ENCODE assay signal across 10 cellular contexts in the genomic region with DNA sequence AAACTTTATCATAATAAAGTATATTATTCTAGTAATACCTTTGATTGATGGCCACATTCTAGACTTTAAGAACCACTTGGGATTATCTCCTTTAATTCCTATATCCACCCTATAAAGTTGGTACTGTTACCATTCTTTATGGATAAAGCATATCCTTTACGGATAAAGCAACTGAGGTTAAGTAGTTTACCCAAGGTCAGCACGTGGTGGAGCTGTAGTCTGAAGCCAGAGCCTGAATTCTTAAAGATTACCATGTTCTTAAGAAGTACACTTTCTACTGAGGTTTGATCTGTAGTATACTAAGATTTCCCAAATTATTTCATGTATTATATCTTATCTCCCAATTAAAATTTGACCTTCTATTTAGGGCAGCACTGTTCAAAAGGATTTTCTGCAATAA. TPM values are rescaled to one million over a fixed set of nuclear protein-coding genes. Genes with fewer than 3 reads are reported as not detected.
DNase-seq lines count a peak whose midpoint lies in the region; ATAC-seq, FAIRE-seq and TF ChIP-seq lines count a peak whose summit lies in the region.
"Had no signal": no experiment of that assay in that cellular context is flagged by ENCODE, and none has a peak within 500 bp of the region (broad histone marks: within the 10 kb centered on the region; RNA-seq: fewer than 3 reads in every experiment).

No MANE protein-coding gene starts in this region.

- H3K4me1 ChIP-seq in endodermal cell (ENCODE audit: control insufficient read depth, insufficient read depth, low read length): peaks cover 7% of the 10 kb centered on the region
- H3K4me1 ChIP-seq in Peyer's patch: peaks cover 0 to 14% (median 12%) of the 10 kb centered on the region in 4 donors

- TF ChIP-seq POLR2A in Peyer's patch (IDR thresholded peaks at IDR 0.05): no peak
- no peak for TF ChIP-seq POLR2A in GM12891 (IDR thresholded peaks at IDR 0.05; ENCODE audit: low read depth, low read length)

- peaks cover 52% of the 10 kb centered on the region for H3K4me1 Mint-ChIP-seq in activated naive CD4-positive, alpha-beta T cell treated with anti-CD3 and anti-CD28 coated beads, Interleukin-2, amount 50 U/mL, for 24 hours
- peaks cover 47% of the 10 kb centered on the region for H3K4me1 Mint-ChIP-seq in activated naive CD4-positive, alpha-beta T cell treated with anti-CD3 and anti-CD28 coated beads, Interleukin-2, amount 10 ng/mL, durations not matched to agents 7 days and 5 days
- H3K4me1 Mint-ChIP-seq in endodermal cell: peaks cover 11% of the 10 kb centered on the region
- peaks cover 29% of the 10 kb centered on the region for H3K4me1 Mint-ChIP-seq in stimulated activated effector memory CD8-positive, alpha-beta T cell treated with anti-CD3 and anti-CD28 coated beads, Interleukin-12 subunit alpha, Interleukin-12 subunit beta, amount 100 ng/mL, for 72 hours

- TF ChIP-seq CTCF in endodermal cell (conservative IDR thresholded peaks at IDR 0.05): peak; percentile 53
- peak in 3 of 6 experiments; percentile 5 to 54 (median 35) for TF ChIP-seq CTCF in Peyer's patch (IDR thresholded peaks at IDR 0.05)

- no peak overlapping the region for H3K9ac ChIP-seq in endodermal cell (ENCODE audit: extremely low read depth, low read length, poor library complexity, severe bottlenecking)
- H3K9ac ChIP-seq: parathyroid adenoma had no signal

- CTCF ChIA-PET in activated naive CD4-positive, alpha-beta T cell treated with anti-CD3 and anti-CD28 coated beads, Interleukin-2, amount 10 ng/mL, durations not matched to agents 7 days and 5 days (lab: Charles Lee): interaction anchor here (5.7 to 7.0 kb wide), 2 partner anchors 167 to 187 kb away, joined by 33 to 140 read pairs; partner anchors contain the start of gene HINT3

- no peaks in the 10 kb centered on the region for H3K9me3 Mint-ChIP-seq in activated naive CD4-positive, alpha-beta T cell treated with anti-CD3 and anti-CD28 coated beads, Interleukin-2, amount 50 U/mL, for 24 hours
- H3K9me3 Mint-ChIP-seq in activated naive CD4-positive, alpha-beta T cell treated with anti-CD3 and anti-CD28 coated beads, Interleukin-2, amount 10 ng/mL, durations not matched to agents 7 days and 5 days: no peaks in the 10 kb centered on the region
- H3K9me3 Mint-ChIP-seq in endodermal cell: no peaks in the 10 kb centered on the region
- H3K9me3 Mint-ChIP-seq in stimulated activated effector memory CD8-positive, alpha-beta T cell treated with anti-CD3 and anti-CD28 coated beads, Interleukin-12 subunit alpha, Interleukin-12 subunit beta, amount 100 ng/mL, for 72 hours: no peaks in the 10 kb centered on the region

- no peak for FAIRE-seq in GM12891 (lab: Jason Lieb, UNC)

- H3K4me3 ChIP-seq in endodermal cell (ENCODE audit: low read length) (no peak overlapping the region), Peyer's patch (no peak overlapping the region)

- no peak overlapping the region for H3K27ac ChIP-seq in endodermal cell (ENCODE audit: low read depth, low read length)
- no peak overlapping the region for H3K27ac ChIP-seq in Peyer's patch
- H3K27ac ChIP-seq: parathyroid adenoma had no signal

- no peaks in the 10 kb centered on the region for H3K9me3 ChIP-seq in endodermal cell (ENCODE audit: control insufficient read depth, low read length)
- H3K9me3 ChIP-seq in Peyer's patch: no peaks in the 10 kb centered on the region

- no peak for DNase-seq in activated naive CD4-positive, alpha-beta T cell treated with anti-CD3 and anti-CD28 coated beads, Interleukin-2, amount 10 ng/mL, durations not matched to agents 7 days and 5 days
- DNase-seq in NCI-H2227 (lab: John Stamatoyannopoulos, UW; ENCODE audit: unreplicated experiment): peak; percentile 2
- DNase-seq in endodermal cell: no peak
- no peak for DNase-seq in stimulated activated effector memory CD8-positive, alpha-beta T cell treated with anti-CD3 and anti-CD28 coated beads, Interleukin-12 subunit alpha, Interleukin-12 subunit beta, amount 100 ng/mL, for 72 hours (ENCODE audit: low spot score in 2 of 2)
- no peak for DNase-seq in activated effector memory CD4-positive, alpha-beta T cell treated with Interleukin-2 at 50 U/mL for 16 hours
- no peak for DNase-seq in Peyer's patch
- DNase-seq in GM12891 (ENCODE audit: insufficient read length, low spot score): no peak
- DNase-seq: NK-92 treated with Interleukin-12 subunit alpha and Interleukin-12 subunit beta, amount 100 ng/mL, for 24 hours had no signal

- peaks cover 12% of the 10 kb centered on the region for H3K36me3 Mint-ChIP-seq in activated naive CD4-positive, alpha-beta T cell treated with anti-CD3 and anti-CD28 coated beads, Interleukin-2, amount 50 U/mL, for 24 hours
- peaks cover 25% of the 10 kb centered on the region for H3K36me3 Mint-ChIP-seq in activated naive CD4-positive, alpha-beta T cell treated with anti-CD3 and anti-CD28 coated beads, Interleukin-2, amount 10 ng/mL, durations not matched to agents 7 days and 5 days
- H3K36me3 Mint-ChIP-seq in endodermal cell (ENCODE audit: low read depth): no peaks in the 10 kb centered on the region
- peaks cover 38% of the 10 kb centered on the region for H3K36me3 Mint-ChIP-seq in stimulated activated effector memory CD8-positive, alpha-beta T cell treated with anti-CD3 and anti-CD28 coated beads, Interleukin-12 subunit alpha, Interleukin-12 subunit beta, amount 100 ng/mL, for 72 hours

- 40 to 54% methylated on average over 1 to 2 of the region's 2 CpGs for WGBS in endodermal cell (ENCODE audit: insufficient coverage in 1 of 2, insufficient read length in 1 of 2), 2 experiments

- no peaks in the 10 kb centered on the region for H3K27me3 Mint-ChIP-seq in activated naive CD4-positive, alpha-beta T cell treated with anti-CD3 and anti-CD28 coated beads, Interleukin-2, amount 50 U/mL, for 24 hours
- H3K27me3 Mint-ChIP-seq in activated naive CD4-positive, alpha-beta T cell treated with anti-CD3 and anti-CD28 coated beads, Interleukin-2, amount 10 ng/mL, durations not matched to agents 7 days and 5 days: no peaks in the 10 kb centered on the region
- H3K27me3 Mint-ChIP-seq in endodermal cell (ENCODE audit: insufficient read depth): peaks cover 8% of the 10 kb centered on the region

- H3K27ac Mint-ChIP-seq in activated naive CD4-positive, alpha-beta T cell treated with anti-CD3 and anti-CD28 coated beads, Interleukin-2, amount 50 U/mL, for 24 hours: peak overlapping the region; percentile 53
- no peak overlapping the region for H3K27ac Mint-ChIP-seq in activated naive CD4-positive, alpha-beta T cell treated with anti-CD3 and anti-CD28 coated beads, Interleukin-2, amount 10 ng/mL, durations not matched to agents 7 days and 5 days
- no peak overlapping the region for H3K27ac Mint-ChIP-seq in endodermal cell
- peak overlapping the region; percentile 45 for H3K27ac Mint-ChIP-seq in stimulated activated effector memory CD8-positive, alpha-beta T cell treated with anti-CD3 and anti-CD28 coated beads, Interleukin-12 subunit alpha, Interleukin-12 subunit beta, amount 100 ng/mL, for 72 hours

- H3K27me3 ChIP-seq in endodermal cell (ENCODE audit: control insufficient read depth, insufficient read depth, low read length, poor library complexity, severe bottlenecking) (no peaks in the 10 kb centered on the region), Peyer's patch (no peaks in the 10 kb centered on the region)

- no peak overlapping the region for H3K4me3 Mint-ChIP-seq in activated naive CD4-positive, alpha-beta T cell treated with anti-CD3 and anti-CD28 coated beads, Interleukin-2, amount 50 U/mL, for 24 hours
- H3K4me3 Mint-ChIP-seq in activated naive CD4-positive, alpha-beta T cell treated with anti-CD3 and anti-CD28 coated beads, Interleukin-2, amount 10 ng/mL, durations not matched to agents 7 days and 5 days: no peak overlapping the region
- H3K4me3 Mint-ChIP-seq in endodermal cell: no peak overlapping the region
- H3K4me3 Mint-ChIP-seq in stimulated activated effector memory CD8-positive, alpha-beta T cell treated with anti-CD3 and anti-CD28 coated beads, Interleukin-12 subunit alpha, Interleukin-12 subunit beta, amount 100 ng/mL, for 72 hours: no peak overlapping the region

- H3K36me3 ChIP-seq in endodermal cell (ENCODE audit: control insufficient read depth, insufficient read depth, low read length): no peaks in the 10 kb centered on the region
- H3K36me3 ChIP-seq in Peyer's patch: no peaks in the 10 kb centered on the region

- ATAC-seq in stimulated activated effector memory CD8-positive, alpha-beta T cell treated with anti-CD3 and anti-CD28 coated beads, Interleukin-12 subunit alpha, Interleukin-12 subunit beta, amount 100 ng/mL, for 72 hours: no peak

TF ChIP-seq in GM12891, 5 proteins besides CTCF, POLR2A, EP300 and RAD21:
- TF ChIP-seq POLR2AphosphoS5 (IDR thresholded peaks at IDR 0.05; ENCODE audit: low read depth, low read length) (no peak), POU2F2 (IDR thresholded peaks at IDR 0.05; ENCODE audit: low read depth, low read length) (no peak), TAF1 (IDR thresholded peaks at IDR 0.05; ENCODE audit: low read depth, low read length) (no peak), SPI1 (IDR thresholded peaks at IDR 0.05; ENCODE audit: low read depth, low read length) (no peak), PAX5 (IDR thresholded peaks at IDR 0.05; ENCODE audit: insufficient read depth, low read length, severe bottlenecking) (no peak)

RNA-seq across cellular contexts. Expression of gene NCOA7, which starts 3.0 kb away (rescaled TPM):
- total RNA-seq in endodermal cell (10 to 100 TPM; 11.4 to 15.2 TPM), Peyer's patch (10 to 100 TPM; 15.4 to 80.9 (median 27.7) TPM)
- 3.5 TPM for polyA plus RNA-seq in endodermal cell (2013, experiment 1 of 2)
- polyA plus RNA-seq in endodermal cell (2013, experiment 2 of 2): 4.6 TPM
- 25.1 TPM for polyA plus RNA-seq in GM12891 (2012; ENCODE audit: low read depth, missing spikeins)

RNA-seq across cellular contexts. Expression of gene HEY2, which starts 38.4 kb away (rescaled TPM):
- total RNA-seq in endodermal cell (1 to 10 TPM; 2.3 to 4.3 TPM), Peyer's patch (1 to 10 TPM in 1 of 4 donors, under 1 TPM in 2, not detected in 1; 0.35 to 2.0 (median 0.40) TPM)
- 2.2 TPM for polyA plus RNA-seq in endodermal cell (2013, experiment 1 of 2)
- 2.6 TPM for polyA plus RNA-seq in endodermal cell (2013, experiment 2 of 2)
- 0.14 TPM for polyA plus RNA-seq in GM12891 (2012; ENCODE audit: low read depth, missing spikeins)

Comparison
In these comparisons a context has a peak if more than half of its experiments do, and no peak if none do; other contexts are left out.
1. H3K27ac Mint-ChIP-seq: peak in activated naive CD4-positive, alpha-beta T cell treated with anti-CD3 and anti-CD28 coated beads, Interleukin-2, amount 50 U/mL, for 24 hours (single experiment) and stimulated activated effector memory CD8-positive, alpha-beta T cell treated with anti-CD3 and anti-CD28 coated beads, Interleukin-12 subunit alpha, Interleukin-12 subunit beta, amount 100 ng/mL, for 72 hours (single experiment); none in activated naive CD4-positive, alpha-beta T cell treated with anti-CD3 and anti-CD28 coated beads, Interleukin-2, amount 10 ng/mL, durations not matched to agents 7 days and 5 days (single experiment) and endodermal cell (single experiment).